21 cellular contexts compared by ENCODE assay signal in genomic region chr4:102786279-102786678, GRCh38.
"Had no signal": no experiment of that assay in that cellular context is flagged by ENCODE, and none has a peak within 500 bp of the region (broad histone marks: within the 10 kb centered on the region; RNA-seq: fewer than 3 reads in every experiment).

No MANE protein-coding gene starts in this region.

- H3K4me3 Mint-ChIP-seq: effector memory CD8-positive, alpha-beta T cell; mesothelial cell of epicardium; naive B cell; natural killer cell treated with Interleukin-12 subunit alpha and Interleukin-12 subunit beta and Interleukin-15 and Interleukin-18, amount 100 ng/mL, for 72 hours; neural crest cell; stimulated activated effector memory CD8-positive, alpha-beta T cell treated with anti-CD3 and anti-CD28 coated beads, Interleukin-12 subunit alpha, Interleukin-12 subunit beta, amount 100 ng/mL, for 72 hours had no signal

- DNase-seq: cortex of kidney; effector memory CD8-positive, alpha-beta T cell; mesenchymal stem cell; mucosa of descending colon; naive B cell; right cardiac atrium; sigmoid colon; stimulated activated CD4-positive, alpha-beta T cell treated with anti-CD3 and anti-CD28 coated beads, Interleukin-2, amount 100 ng/mL, for 24 hours; stimulated activated CD4-positive, alpha-beta T cell treated with anti-CD3 and anti-CD28 coated beads, Interleukin-4, amount 100 ng/mL, for 24 hours; stimulated activated naive CD4-positive, alpha-beta T cell treated with Interleukin-2 at 50 U/mL for 16 hours; stomach; thyroid gland; trophoblast cell had no signal

- H3K4me3 ChIP-seq: mucosa of descending colon, prostate gland, sigmoid colon, stomach, thyroid gland, vagina had no signal

- H3K27me3 Mint-ChIP-seq: effector memory CD8-positive, alpha-beta T cell; naive B cell; natural killer cell treated with Interleukin-12 subunit alpha and Interleukin-12 subunit beta and Interleukin-15 and Interleukin-18, amount 100 ng/mL, for 72 hours had no signal

- H3K36me3 ChIP-seq: prostate gland, thyroid gland, vagina had no signal

- H3K27ac ChIP-seq: parathyroid adenoma, prostate gland, sigmoid colon, stomach, thyroid gland, vagina had no signal

- H3K27me3 ChIP-seq: sigmoid colon, stomach, thyroid gland, vagina had no signal

- H3K4me1 Mint-ChIP-seq: mesothelial cell of epicardium, naive B cell, neural crest cell had no signal

- H3K36me3 Mint-ChIP-seq: naive B cell; natural killer cell treated with Interleukin-12 subunit alpha and Interleukin-12 subunit beta and Interleukin-15 and Interleukin-18, amount 100 ng/mL, for 72 hours had no signal

- ATAC-seq: effector memory CD8-positive, alpha-beta T cell; left lobe of liver; mucosa of descending colon; stimulated activated effector memory CD8-positive, alpha-beta T cell treated with anti-CD3 and anti-CD28 coated beads, Interleukin-12 subunit alpha, Interleukin-12 subunit beta, amount 100 ng/mL, for 72 hours had no signal

- H3K27ac Mint-ChIP-seq: effector memory CD8-positive, alpha-beta T cell; mesothelial cell of epicardium; naive B cell; stimulated activated effector memory CD8-positive, alpha-beta T cell treated with anti-CD3 and anti-CD28 coated beads, Interleukin-12 subunit alpha, Interleukin-12 subunit beta, amount 100 ng/mL, for 72 hours had no signal

- H3K9me3 ChIP-seq: mucosa of descending colon, prostate gland, sigmoid colon, stomach, thyroid gland, vagina had no signal

- H3K4me1 ChIP-seq: parathyroid adenoma, prostate gland, thyroid gland, vagina had no signal

- H3K9me3 Mint-ChIP-seq: effector memory CD8-positive, alpha-beta T cell; natural killer cell treated with Interleukin-12 subunit alpha and Interleukin-12 subunit beta and Interleukin-15 and Interleukin-18, amount 100 ng/mL, for 72 hours had no signal
